Comparison of ENCODE assay signal across 19 cellular contexts in the genomic region with DNA sequence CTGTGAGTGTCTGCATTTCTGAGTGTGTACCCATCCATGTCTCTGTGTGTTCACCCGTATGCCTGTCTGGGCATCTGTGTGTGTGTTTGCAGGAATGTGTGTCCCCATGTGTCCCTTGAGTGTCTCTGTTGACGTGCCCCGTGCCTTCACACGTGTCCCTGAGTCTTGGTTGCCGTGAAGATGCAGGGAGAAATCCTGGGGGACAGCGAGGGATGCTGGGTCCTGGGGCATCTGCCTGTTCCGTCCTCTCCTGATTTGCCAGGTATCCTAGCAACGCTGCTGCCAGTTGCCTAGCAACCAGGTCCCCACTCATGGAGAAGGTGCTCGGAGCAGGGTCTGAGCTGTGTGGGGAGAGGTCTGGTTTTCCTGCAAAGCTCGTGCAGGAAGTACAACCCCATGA. TPM values are rescaled to one million over a fixed set of nuclear protein-coding genes. Genes with fewer than 3 reads are reported as not detected.
DNase-seq lines count a peak whose midpoint lies in the region; ATAC-seq, FAIRE-seq and TF ChIP-seq lines count a peak whose summit lies in the region.
"Had no signal": no experiment of that assay in that cellular context is flagged by ENCODE, and none has a peak within 500 bp of the region (broad histone marks: within the 10 kb centered on the region; RNA-seq: fewer than 3 reads in every experiment).

No MANE protein-coding gene starts in this region.

- no TSS peak for BruUV-seq in HepG2 (replicated peaks; lab: Mats Ljungman, UMichigan)

- H3K36me3 ChIP-seq in HepG2 (replicated peaks in 1 of 2; ENCODE audit: control insufficient read depth in 1 of 2, insufficient read depth in 2 of 2, low read length in 2 of 2) = no peaks in the 10 kb centered on the region
- H3K36me3 ChIP-seq: Peyer's patch had no signal

- H3K79me2 ChIP-seq in HepG2 (ENCODE audit: insufficient read depth, low read length) = no peaks in the 10 kb centered on the region

- H3K9me3 ChIP-seq in HepG2 (ENCODE audit: low read length) = no peaks in the 10 kb centered on the region
- H3K9me3 ChIP-seq: Peyer's patch had no signal

- TF ChIP-seq EP300 in HepG2 (IDR thresholded peaks at IDR 0.05; ENCODE audit: low read depth in 2 of 2, low read length in 2 of 2) = no peak
- TF ChIP-seq EP300 in HepG2 (CRISPR knock-in tag; IDR thresholded peaks at IDR 0.05; ENCODE audit: borderline replicate concordance) = no peak

- POLR2A ChIA-PET in HepG2 (lab: Yijun Ruan, JAX) = interaction anchor here (0.6 to 1.0 kb wide), 2 partner anchors 9 to 1843 kb away, joined by 3 to 4 read pairs; no protein-coding TSS in a partner anchor

- in situ Hi-C loops in G401 (cut with HindIII; ENCODE audit: low sequenced_read_pairs) = no loop called here
- in situ Hi-C loops in HepG2 (cut with HindIII; ENCODE audit: extremely low pct_ligation_motif_present, low pct_unique_long_range_greater_than_20kb) = no loop called here

- H3K27ac ChIP-seq in HepG2 (ENCODE audit: extremely low read length, insufficient read depth, low read length) = no peak overlapping the region
- H3K27ac ChIP-seq: Peyer's patch, VCaP had no signal

- no peak overlapping the region for H3K4me2 ChIP-seq in HepG2 (ENCODE audit: low read depth, low read length)

- H3K27me3 ChIP-seq in HepG2 (ENCODE audit: control insufficient read depth in 1 of 2, insufficient read depth in 2 of 2, low read length in 2 of 2) = peaks cover 25 to 60% of the 10 kb centered on the region in 2 experiments
- H3K27me3 ChIP-seq: Peyer's patch had no signal

- DNase-seq in COLO668 (lab: John Stamatoyannopoulos, UW; ENCODE audit: unreplicated experiment) (peak; percentile 30), G401 (ENCODE audit: low spot score) (peak; percentile 96), SK-N-DZ (ENCODE audit: low spot score) (peak; percentile 96), HepG2 (ENCODE audit: low spot score) (no peak), GM12892 (ENCODE audit: insufficient read length) (no peak), NCI-H1930 (lab: John Stamatoyannopoulos, UW) (no peak)
- no peak for DNase-seq in stimulated activated CD4-positive, alpha-beta T cell treated with anti-CD3 and anti-CD28 coated beads, Interleukin-12 subunit alpha, Interleukin-12 subunit beta, amount 100 ng/mL, for 4 hours
- DNase-seq: activated CD8-positive, alpha-beta memory T cell treated with anti-CD3 and anti-CD28 coated beads for 24 hours; AML-193; cortex of kidney; natural killer cell; Peyer's patch; right cardiac atrium had no signal

- no peaks in the 10 kb centered on the region for H4K20me1 ChIP-seq in HepG2 (ENCODE audit: insufficient read depth, low read length)

- no peak overlapping the region for H3K4me3 ChIP-seq in HepG2 (replicated peaks in 1 of 3; ENCODE audit: insufficient read depth in 1 of 3, low read depth in 2 of 3, low read length in 3 of 3)
- H3K4me3 ChIP-seq: lung, Peyer's patch had no signal

- peaks cover 11% of the 10 kb centered on the region for H3K4me1 ChIP-seq in HepG2 (ENCODE audit: insufficient read depth, low read length)
- H3K4me1 ChIP-seq: Peyer's patch had no signal

- TF ChIP-seq CTCF in HepG2 (CRISPR knock-in tag; IDR thresholded peaks at IDR 0.05) = no peak

- no peak overlapping the region for H2AFZ ChIP-seq in HepG2 (ENCODE audit: low read length)

- ATAC-seq in HepG2 = no peak
- ATAC-seq: natural killer cell, right cardiac atrium had no signal

- TF ChIP-seq POLR2A in HepG2 (IDR thresholded peaks at IDR 0.05; ENCODE audit: insufficient read depth in 1 of 2, low read depth in 2 of 2, low read length in 2 of 2) (no peak), GM12892 (IDR thresholded peaks at IDR 0.05; ENCODE audit: low read depth, low read length) (no peak)

- intact Hi-C loops in HepG2 (cut with micrococcal nuclease; ENCODE audit: unreplicated experiment) = no loop called here

- H3K9ac ChIP-seq in HepG2 (ENCODE audit: insufficient read depth, low read depth, low read length) = no peak overlapping the region

- CTCF ChIA-PET in HepG2 (lab: Yijun Ruan, JAX; ENCODE audit: low intra/inter-chr PET ratio, low total read pairs) = no interaction called here

- 10% methylated on average over 8 of the region's 10 CpGs for WGBS in HepG2 (ENCODE audit: low lambda C conversion rate)

- no peak for TF ChIP-seq RAD21 in HepG2 (CRISPR knock-in tag; IDR thresholded peaks at IDR 0.05)

- no peak for FAIRE-seq in HepG2 (lab: Jason Lieb, UNC)
- no peak for FAIRE-seq in GM12892 (lab: Jason Lieb, UNC)

RNA-seq across cellular contexts. Expression of gene LKAAEAR1, which starts 6.0 kb away (rescaled TPM):
- not detected in 2 replicates for total RNA-seq in G401 (2014; rRNA removed; shearing (Covaris generic))
- not detected in 2 replicates for polyA plus RNA-seq in SK-N-DZ (2014; cell fraction: cytosol; rRNA removed)
- polyA plus RNA-seq in SK-N-DZ (2014; cell fraction: nucleus; rRNA removed) = not detected in 2 replicates
- total RNA-seq in HepG2 (2016; rRNA removed; fragmentation: Illumina TruSeq; extraction: Trizol) = not detected in 2 replicates
- total RNA-seq in HepG2 (2016; cell fraction: cytosol; rRNA removed; fragmentation: Illumina TruSeq; extraction: Trizol; ENCODE audit: low read depth) = 0.51 TPM in 1 of 2 replicates, not detected in the other
- total RNA-seq in HepG2 (2016; cell fraction: insoluble cytoplasmic fraction; rRNA removed; fragmentation: Illumina TruSeq; extraction: Trizol) = 0.15 TPM in 1 of 2 replicates, not detected in the other
- 0.22 TPM in 1 of 2 replicates, not detected in the other for total RNA-seq in HepG2 (2016; cell fraction: membrane; rRNA removed; fragmentation: Illumina TruSeq; extraction: Trizol)
- total RNA-seq in HepG2 (2016; cell fraction: nucleus; rRNA removed; fragmentation: Illumina TruSeq; extraction: Trizol) = not detected in 2 replicates
- polyA plus RNA-seq in HepG2 (2011; rRNA removed) = not detected in 2 replicates
- not detected in 2 replicates for polyA plus RNA-seq in HepG2 (2011; cell fraction: cytosol; rRNA removed)
- not detected in 2 replicates for polyA plus RNA-seq in HepG2 (2011; cell fraction: nucleus; rRNA removed)
- polyA plus RNA-seq in HepG2 (2012) = not detected in 2 replicates
- 0.41 and 0.44 TPM in 2 replicates for polyA plus RNA-seq in HepG2 (2016; cell fraction: cytosol; fragmentation: Illumina TruSeq; extraction: Trizol; ENCODE audit: low read depth)
- polyA plus RNA-seq in HepG2 (2016; cell fraction: insoluble cytoplasmic fraction; fragmentation: Illumina TruSeq; extraction: Trizol; ENCODE audit: low read depth) = not detected in 2 replicates
- polyA plus RNA-seq in HepG2 (2016; cell fraction: membrane; fragmentation: Illumina TruSeq; extraction: Trizol; ENCODE audit: low read depth) = not detected in 2 replicates
- not detected in 2 replicates for polyA plus RNA-seq in HepG2 (2016; cell fraction: nucleus; fragmentation: Illumina TruSeq; extraction: Trizol; ENCODE audit: insufficient read depth, low read depth)
- not detected in 2 replicates for polyA minus RNA-seq in HepG2 (2011; rRNA and poly(A)+ RNA removed; ENCODE audit: low replicate concordance)
- polyA minus RNA-seq in HepG2 (2011; cell fraction: cytosol; rRNA and poly(A)+ RNA removed) = not detected in 2 replicates
- polyA minus RNA-seq in HepG2 (2011; cell fraction: nucleus; rRNA and poly(A)+ RNA removed) = not detected in 2 replicates
- polyA plus RNA-seq in GM12892 (2012; ENCODE audit: missing spikeins) = not detected
- total RNA-seq: epithelial cell of proximal tubule, HT-29, MCF 10A, natural killer cell, Peyer's patch had no signal

RNA-seq across cellular contexts. Expression of gene OPRL1, which starts 10.3 kb away (rescaled TPM):
- total RNA-seq in G401 (2014; rRNA removed; shearing (Covaris generic)) = 4.2 and 5.0 TPM in 2 replicates
- 14.7 and 15.5 TPM in 2 replicates for polyA plus RNA-seq in SK-N-DZ (2014; cell fraction: cytosol; rRNA removed)
- 7.1 and 11.7 TPM in 2 replicates for polyA plus RNA-seq in SK-N-DZ (2014; cell fraction: nucleus; rRNA removed)
- total RNA-seq in HepG2 (2016; rRNA removed; fragmentation: Illumina TruSeq; extraction: Trizol) = 0.27 and 0.35 TPM in 2 replicates
- total RNA-seq in HepG2 (2016; cell fraction: cytosol; rRNA removed; fragmentation: Illumina TruSeq; extraction: Trizol; ENCODE audit: low read depth) = not detected in 2 replicates
- total RNA-seq in HepG2 (2016; cell fraction: insoluble cytoplasmic fraction; rRNA removed; fragmentation: Illumina TruSeq; extraction: Trizol) = 0.16 and 0.56 TPM in 2 replicates
- total RNA-seq in HepG2 (2016; cell fraction: membrane; rRNA removed; fragmentation: Illumina TruSeq; extraction: Trizol) = 0.12 and 0.14 TPM in 2 replicates
- total RNA-seq in HepG2 (2016; cell fraction: nucleus; rRNA removed; fragmentation: Illumina TruSeq; extraction: Trizol) = 0.25 and 0.28 TPM in 2 replicates
- 0.71 and 0.77 TPM in 2 replicates for polyA plus RNA-seq in HepG2 (2011; rRNA removed)
- 0.37 and 0.86 TPM in 2 replicates for polyA plus RNA-seq in HepG2 (2011; cell fraction: cytosol; rRNA removed)
- 0.99 and 1.1 TPM in 2 replicates for polyA plus RNA-seq in HepG2 (2011; cell fraction: nucleus; rRNA removed)
- 0.28 and 0.56 TPM in 2 replicates for polyA plus RNA-seq in HepG2 (2012)
- not detected in 2 replicates for polyA plus RNA-seq in HepG2 (2016; cell fraction: cytosol; fragmentation: Illumina TruSeq; extraction: Trizol; ENCODE audit: low read depth)
- polyA plus RNA-seq in HepG2 (2016; cell fraction: insoluble cytoplasmic fraction; fragmentation: Illumina TruSeq; extraction: Trizol; ENCODE audit: low read depth) = 0.32 and 0.40 TPM in 2 replicates
- 0.08 TPM in 1 of 2 replicates, not detected in the other for polyA plus RNA-seq in HepG2 (2016; cell fraction: membrane; fragmentation: Illumina TruSeq; extraction: Trizol; ENCODE audit: low read depth)
- 0.33 and 0.61 TPM in 2 replicates for polyA plus RNA-seq in HepG2 (2016; cell fraction: nucleus; fragmentation: Illumina TruSeq; extraction: Trizol; ENCODE audit: insufficient read depth, low read depth)
- 0.14 and 3.0 TPM in 2 replicates for polyA minus RNA-seq in HepG2 (2011; rRNA and poly(A)+ RNA removed; ENCODE audit: low replicate concordance)
- polyA minus RNA-seq in HepG2 (2011; cell fraction: cytosol; rRNA and poly(A)+ RNA removed) = 0.59 and 0.62 TPM in 2 replicates
- 0.13 and 0.25 TPM in 2 replicates for polyA minus RNA-seq in HepG2 (2011; cell fraction: nucleus; rRNA and poly(A)+ RNA removed)
- polyA plus RNA-seq in GM12892 (2012; ENCODE audit: missing spikeins) = 0.23 TPM

RNA-seq across cellular contexts. Expression of gene RGS19, which starts 10.8 kb away (rescaled TPM):
- total RNA-seq in G401 (2014; rRNA removed; shearing (Covaris generic)) = 32.9 and 33.4 TPM in 2 replicates
- 30.3 and 30.4 TPM in 2 replicates for polyA plus RNA-seq in SK-N-DZ (2014; cell fraction: cytosol; rRNA removed)
- polyA plus RNA-seq in SK-N-DZ (2014; cell fraction: nucleus; rRNA removed) = 28.4 and 31.8 TPM in 2 replicates
- total RNA-seq in HepG2 (2016; rRNA removed; fragmentation: Illumina TruSeq; extraction: Trizol) = 10.2 and 10.7 TPM in 2 replicates
- total RNA-seq in HepG2 (2016; cell fraction: cytosol; rRNA removed; fragmentation: Illumina TruSeq; extraction: Trizol; ENCODE audit: low read depth) = 8.3 and 13.6 TPM in 2 replicates
- 9.9 and 10.3 TPM in 2 replicates for total RNA-seq in HepG2 (2016; cell fraction: insoluble cytoplasmic fraction; rRNA removed; fragmentation: Illumina TruSeq; extraction: Trizol)
- 24.1 and 24.7 TPM in 2 replicates for total RNA-seq in HepG2 (2016; cell fraction: membrane; rRNA removed; fragmentation: Illumina TruSeq; extraction: Trizol)
- 7.0 and 7.6 TPM in 2 replicates for total RNA-seq in HepG2 (2016; cell fraction: nucleus; rRNA removed; fragmentation: Illumina TruSeq; extraction: Trizol)
- polyA plus RNA-seq in HepG2 (2011; rRNA removed) = 11.9 and 14.7 TPM in 2 replicates
- 11.7 and 19.3 TPM in 2 replicates for polyA plus RNA-seq in HepG2 (2011; cell fraction: cytosol; rRNA removed)
- polyA plus RNA-seq in HepG2 (2011; cell fraction: nucleus; rRNA removed) = 12.6 and 13.6 TPM in 2 replicates
- 4.4 and 6.8 TPM in 2 replicates for polyA plus RNA-seq in HepG2 (2012)
- polyA plus RNA-seq in HepG2 (2016; cell fraction: cytosol; fragmentation: Illumina TruSeq; extraction: Trizol; ENCODE audit: low read depth) = 18.0 and 22.1 TPM in 2 replicates
- polyA plus RNA-seq in HepG2 (2016; cell fraction: insoluble cytoplasmic fraction; fragmentation: Illumina TruSeq; extraction: Trizol; ENCODE audit: low read depth) = 14.2 and 16.6 TPM in 2 replicates
- 25.0 and 29.7 TPM in 2 replicates for polyA plus RNA-seq in HepG2 (2016; cell fraction: membrane; fragmentation: Illumina TruSeq; extraction: Trizol; ENCODE audit: low read depth)
- polyA plus RNA-seq in HepG2 (2016; cell fraction: nucleus; fragmentation: Illumina TruSeq; extraction: Trizol; ENCODE audit: insufficient read depth, low read depth) = 9.7 and 10.6 TPM in 2 replicates
- 15.8 and 18.5 TPM in 2 replicates for polyA minus RNA-seq in HepG2 (2011; rRNA and poly(A)+ RNA removed; ENCODE audit: low replicate concordance)
- polyA minus RNA-seq in HepG2 (2011; cell fraction: cytosol; rRNA and poly(A)+ RNA removed) = 8.1 and 9.1 TPM in 2 replicates
- polyA minus RNA-seq in HepG2 (2011; cell fraction: nucleus; rRNA and poly(A)+ RNA removed) = 4.5 and 5.5 TPM in 2 replicates
- polyA plus RNA-seq in GM12892 (2012; ENCODE audit: missing spikeins) = 14.0 TPM

RNA-seq across cellular contexts. Expression of gene NPBWR2, which starts 17.2 kb away (rescaled TPM):
- total RNA-seq in G401 (2014; rRNA removed; shearing (Covaris generic)) = not detected in 2 replicates
- polyA plus RNA-seq in SK-N-DZ (2014; cell fraction: cytosol; rRNA removed) = not detected in 2 replicates
- polyA plus RNA-seq in SK-N-DZ (2014; cell fraction: nucleus; rRNA removed) = not detected in 2 replicates
- total RNA-seq in HepG2 (2016; rRNA removed; fragmentation: Illumina TruSeq; extraction: Trizol) = not detected in 2 replicates
- not detected in 2 replicates for total RNA-seq in HepG2 (2016; cell fraction: cytosol; rRNA removed; fragmentation: Illumina TruSeq; extraction: Trizol; ENCODE audit: low read depth)
- not detected in 2 replicates for total RNA-seq in HepG2 (2016; cell fraction: insoluble cytoplasmic fraction; rRNA removed; fragmentation: Illumina TruSeq; extraction: Trizol)
- total RNA-seq in HepG2 (2016; cell fraction: membrane; rRNA removed; fragmentation: Illumina TruSeq; extraction: Trizol) = not detected in 2 replicates
- total RNA-seq in HepG2 (2016; cell fraction: nucleus; rRNA removed; fragmentation: Illumina TruSeq; extraction: Trizol) = not detected in 2 replicates
- not detected in 2 replicates for polyA plus RNA-seq in HepG2 (2011; rRNA removed)
- polyA plus RNA-seq in HepG2 (2011; cell fraction: cytosol; rRNA removed) = not detected in 2 replicates
- not detected in 2 replicates for polyA plus RNA-seq in HepG2 (2011; cell fraction: nucleus; rRNA removed)
- not detected in 2 replicates for polyA plus RNA-seq in HepG2 (2012)
- polyA plus RNA-seq in HepG2 (2016; cell fraction: cytosol; fragmentation: Illumina TruSeq; extraction: Trizol; ENCODE audit: low read depth) = not detected in 2 replicates
- polyA plus RNA-seq in HepG2 (2016; cell fraction: insoluble cytoplasmic fraction; fragmentation: Illumina TruSeq; extraction: Trizol; ENCODE audit: low read depth) = not detected in 2 replicates
- polyA plus RNA-seq in HepG2 (2016; cell fraction: membrane; fragmentation: Illumina TruSeq; extraction: Trizol; ENCODE audit: low read depth) = not detected in 2 replicates
- polyA plus RNA-seq in HepG2 (2016; cell fraction: nucleus; fragmentation: Illumina TruSeq; extraction: Trizol; ENCODE audit: insufficient read depth, low read depth) = not detected in 2 replicates
- not detected in 2 replicates for polyA minus RNA-seq in HepG2 (2011; rRNA and poly(A)+ RNA removed; ENCODE audit: low replicate concordance)
- polyA minus RNA-seq in HepG2 (2011; cell fraction: cytosol; rRNA and poly(A)+ RNA removed) = not detected in 2 replicates
- polyA minus RNA-seq in HepG2 (2011; cell fraction: nucleus; rRNA and poly(A)+ RNA removed) = not detected in 2 replicates
- polyA plus RNA-seq in GM12892 (2012; ENCODE audit: missing spikeins) = not detected
- total RNA-seq: activated T-helper 2 cell treated with anti-CD3 and anti-CD28 coated beads, Interferon-gamma antibody, Interleukin-2, Interleukin-4, amounts not matched to agents 10 μg/mL and 5 μg/mL and 100 μg/mL, durations not matched to agents 14 hours and 24 hours and 36 hours; epithelial cell of proximal tubule; HT-29; lung; MCF 10A; natural killer cell; Peyer's patch; right cardiac atrium had no signal
- polyA plus RNA-seq: lung, right cardiac atrium had no signal

RNA-seq across cellular contexts. Expression of gene TCEA2, which starts 27.2 kb away (rescaled TPM):
- total RNA-seq in G401 (2014; rRNA removed; shearing (Covaris generic)) = 29.2 and 44.0 TPM in 2 replicates
- polyA plus RNA-seq in SK-N-DZ (2014; cell fraction: cytosol; rRNA removed) = 33.1 and 37.2 TPM in 2 replicates
- 164 and 170 TPM in 2 replicates for polyA plus RNA-seq in SK-N-DZ (2014; cell fraction: nucleus; rRNA removed)
- total RNA-seq in HepG2 (2016; rRNA removed; fragmentation: Illumina TruSeq; extraction: Trizol) = 25.9 and 33.7 TPM in 2 replicates
- 58.0 and 75.2 TPM in 2 replicates for total RNA-seq in HepG2 (2016; cell fraction: cytosol; rRNA removed; fragmentation: Illumina TruSeq; extraction: Trizol; ENCODE audit: low read depth)
- total RNA-seq in HepG2 (2016; cell fraction: insoluble cytoplasmic fraction; rRNA removed; fragmentation: Illumina TruSeq; extraction: Trizol) = 25.2 and 31.6 TPM in 2 replicates
- 54.3 and 70.5 TPM in 2 replicates for total RNA-seq in HepG2 (2016; cell fraction: membrane; rRNA removed; fragmentation: Illumina TruSeq; extraction: Trizol)
- total RNA-seq in HepG2 (2016; cell fraction: nucleus; rRNA removed; fragmentation: Illumina TruSeq; extraction: Trizol) = 19.6 and 25.2 TPM in 2 replicates
- polyA plus RNA-seq in HepG2 (2011; rRNA removed) = 28.1 and 36.8 TPM in 2 replicates
- 22.9 and 25.9 TPM in 2 replicates for polyA plus RNA-seq in HepG2 (2011; cell fraction: cytosol; rRNA removed)
- 101 and 106 TPM in 2 replicates for polyA plus RNA-seq in HepG2 (2011; cell fraction: nucleus; rRNA removed)
- 70.9 and 75.4 TPM in 2 replicates for polyA plus RNA-seq in HepG2 (2012)
- polyA plus RNA-seq in HepG2 (2016; cell fraction: cytosol; fragmentation: Illumina TruSeq; extraction: Trizol; ENCODE audit: low read depth) = 308 and 317 TPM in 2 replicates
- polyA plus RNA-seq in HepG2 (2016; cell fraction: insoluble cytoplasmic fraction; fragmentation: Illumina TruSeq; extraction: Trizol; ENCODE audit: low read depth) = 54.5 and 74.5 TPM in 2 replicates
- 232 and 236 TPM in 2 replicates for polyA plus RNA-seq in HepG2 (2016; cell fraction: membrane; fragmentation: Illumina TruSeq; extraction: Trizol; ENCODE audit: low read depth)
- polyA plus RNA-seq in HepG2 (2016; cell fraction: nucleus; fragmentation: Illumina TruSeq; extraction: Trizol; ENCODE audit: insufficient read depth, low read depth) = 80.5 and 83.8 TPM in 2 replicates
- polyA minus RNA-seq in HepG2 (2011; rRNA and poly(A)+ RNA removed; ENCODE audit: low replicate concordance) = 42.1 and 65.5 TPM in 2 replicates
- 21.6 and 27.5 TPM in 2 replicates for polyA minus RNA-seq in HepG2 (2011; cell fraction: cytosol; rRNA and poly(A)+ RNA removed)
- polyA minus RNA-seq in HepG2 (2011; cell fraction: nucleus; rRNA and poly(A)+ RNA removed) = 32.7 and 36.6 TPM in 2 replicates
- polyA plus RNA-seq in GM12892 (2012; ENCODE audit: missing spikeins) = 10.4 TPM

Comparison
In these comparisons a context has a peak if more than half of its experiments do, and no peak if none do; other contexts are left out.
1. DNase-seq: peak in COLO668 (single experiment), G401 (single experiment) and SK-N-DZ (single experiment); none in HepG2 (single experiment), GM12892 (single experiment), NCI-H1930 (0 of 2) and stimulated activated CD4-positive, alpha-beta T cell treated with anti-CD3 and anti-CD28 coated beads, Interleukin-12 subunit alpha, Interleukin-12 subunit beta, amount 100 ng/mL, for 4 hours (single experiment).